18 cellular contexts compared by ENCODE assay signal in the genomic region with DNA sequence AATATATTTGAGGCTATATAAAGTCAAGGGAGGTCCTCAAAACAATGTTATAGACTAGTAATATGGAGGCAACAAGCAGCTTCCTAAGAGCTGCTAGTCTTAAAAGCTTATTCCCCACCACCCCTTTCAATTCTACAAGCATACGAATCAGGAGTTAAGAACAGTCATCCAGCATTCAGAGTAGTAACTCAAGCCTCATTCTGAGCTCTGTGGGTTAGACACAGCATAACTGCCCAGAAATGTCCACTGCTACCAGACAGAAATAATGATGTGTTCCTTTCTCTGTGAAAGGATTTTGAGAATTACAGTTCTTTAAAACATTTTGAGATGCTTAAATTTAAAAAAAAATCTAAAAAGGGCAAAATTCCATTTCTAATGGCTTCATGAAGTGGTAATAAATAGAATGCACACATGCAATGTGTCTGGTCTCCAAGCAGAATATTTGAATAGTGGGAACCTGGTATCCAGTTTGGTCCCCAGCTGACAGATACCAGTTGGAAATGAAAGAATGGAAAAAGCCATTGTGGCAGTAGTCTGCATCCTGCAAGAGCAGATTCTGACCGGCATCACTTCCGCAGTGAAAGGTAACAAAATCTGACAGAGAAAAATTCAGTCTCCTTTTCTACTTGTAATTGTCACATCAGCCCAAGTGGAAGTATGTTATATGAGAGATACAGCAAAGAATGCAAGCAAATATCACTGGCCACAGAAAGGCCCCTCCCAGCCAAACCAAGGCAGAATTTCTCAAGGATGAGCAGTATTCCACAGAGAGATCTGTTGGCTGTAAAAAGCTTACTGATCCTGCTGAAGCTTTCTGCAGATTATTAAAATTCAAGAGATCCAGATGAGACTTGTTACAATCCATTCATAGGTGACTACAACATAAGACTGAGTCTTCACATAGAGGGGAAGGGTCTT.
DNase-seq lines count a peak whose midpoint lies in the region; ATAC-seq and TF ChIP-seq lines count a peak whose summit lies in the region.
"Had no signal": no experiment of that assay in that cellular context is flagged by ENCODE, and none has a peak within 500 bp of the region (broad histone marks: within the 10 kb centered on the region; RNA-seq: fewer than 3 reads in every experiment).

No MANE protein-coding gene starts in this region.

- TF ChIP-seq POLR2A in IMR-90 (IDR thresholded peaks at IDR 0.05; ENCODE audit: low read depth, low read length) = no peak

- H4K91ac ChIP-seq in IMR-90 (ENCODE audit: insufficient read depth, low read depth, low read length) = no peak overlapping the region
- no peak overlapping the region for H4K91ac ChIP-seq in mesenchymal stem cell (ENCODE audit: low read length)

- H3K4me3 ChIP-seq in IMR-90 (ENCODE audit: insufficient read depth, low read depth, low read length) (no peak overlapping the region), choroid plexus epithelial cell (ENCODE audit: low read depth, low read length) (no peak overlapping the region), mesenchymal stem cell (ENCODE audit: insufficient read depth in 1 of 2, low read depth in 1 of 2, low read length in 2 of 2) (peak overlapping the region in 1 of 2 experiments; percentile 56)
- H3K4me3 ChIP-seq: BLaER1 treated with 17β-estradiol and CSF1 and Interleukin-3, amounts not matched to agents 10 nM and 100 nM; esophagus muscularis mucosa; HAP-1; ovary; sigmoid colon; SK-N-MC; thoracic aorta had no signal

- H2BK15ac ChIP-seq in IMR-90 (ENCODE audit: low read depth, low read length) (peak overlapping the region; percentile 11; the same call in 1 of the 3 replicates), mesenchymal stem cell (ENCODE audit: low read depth, poor library complexity, severe bottlenecking) (no peak overlapping the region)

- H3K4ac ChIP-seq in IMR-90 (ENCODE audit: low read depth, low read length) (peak overlapping the region; percentile 4; the same call in 1 of the 2 replicates), mesenchymal stem cell (ENCODE audit: low read depth in 1 of 2, low read length in 2 of 2) (no peak overlapping the region)

- peak; percentile 84 for ATAC-seq in IMR-90 (ENCODE audit: low read depth)

- intact Hi-C loops in IMR-90 (cut with micrococcal nuclease) = loop anchor here (2.0 kb wide), 1 partner anchor 213 kb away; no protein-coding TSS in a partner anchor

- no peaks in the 10 kb centered on the region for H3K9me1 ChIP-seq in IMR-90 (ENCODE audit: insufficient read depth, low read length)

- H2AFZ ChIP-seq in IMR-90 (replicated peaks; ENCODE audit: low read length, poor library complexity) (no peak overlapping the region), mesenchymal stem cell (ENCODE audit: low read depth, low read length) (no peak overlapping the region)

- H3K9me3 Mint-ChIP-seq in T-helper 2 cell treated with Interferon-gamma antibody and Interleukin-4, amounts not matched to agents 5 μg/mL and 100 μg/mL, for 36 hours = no peaks in the 10 kb centered on the region
- H3K9me3 Mint-ChIP-seq: activated naive CD4-positive, alpha-beta T cell treated with anti-CD3 and anti-CD28 coated beads for 36 hours had no signal

- H4K20me1 ChIP-seq in IMR-90 (ENCODE audit: insufficient read depth, low read length) = no peaks in the 10 kb centered on the region; the same call in 1 of the 2 replicates
- H4K20me1 ChIP-seq: BLaER1 treated with 17β-estradiol and CSF1 and Interleukin-3, amounts not matched to agents 10 nM and 100 nM had no signal

- no peaks in the 10 kb centered on the region for H3K36me3 Mint-ChIP-seq in T-helper 2 cell treated with Interferon-gamma antibody and Interleukin-4, amounts not matched to agents 5 μg/mL and 100 μg/mL, for 36 hours (ENCODE audit: low read depth)

- H2BK20ac ChIP-seq in IMR-90 (ENCODE audit: low read depth, low read length) = peak overlapping the region; percentile 40

- TF ChIP-seq CTCF in IMR-90 (conservative IDR thresholded peaks at IDR 0.05; ENCODE audit: low read depth, low read length) (no peak), choroid plexus epithelial cell (conservative IDR thresholded peaks at IDR 0.05; ENCODE audit: low read depth, low read length) (no peak)

- H3K56ac ChIP-seq in IMR-90 (ENCODE audit: extremely low read depth, insufficient read depth, low read length) = peak overlapping the region; percentile 25; the same call in 1 of the 2 replicates

- H3K18ac ChIP-seq in IMR-90 (ENCODE audit: low read depth, low read length) (peak overlapping the region; percentile 33; the same call in 1 of the 2 replicates), mesenchymal stem cell (ENCODE audit: low read depth in 1 of 2, low read length in 2 of 2) (no peak overlapping the region)

- H3K27me3 Mint-ChIP-seq in T-helper 2 cell treated with Interferon-gamma antibody and Interleukin-4, amounts not matched to agents 5 μg/mL and 100 μg/mL, for 36 hours (ENCODE audit: low read depth) = peaks cover 6% of the 10 kb centered on the region

- H2AK5ac ChIP-seq in IMR-90 (ENCODE audit: low read depth, low read length) = no peak overlapping the region
- H2AK5ac ChIP-seq in mesenchymal stem cell (ENCODE audit: low read length, severe bottlenecking) = peak overlapping the region; percentile 38

- no peak overlapping the region; the same call in 1 of the 2 replicates for H2BK120ac ChIP-seq in IMR-90 (ENCODE audit: low read depth, low read length)
- H2BK120ac ChIP-seq in mesenchymal stem cell (ENCODE audit: low read depth, low read length) = no peak overlapping the region

- BruUV-seq in IMR-90 (replicated peaks; lab: Mats Ljungman, UMichigan) = no TSS peak

- CTCF ChIA-PET in IMR-90 (lab: Yijun Ruan, JAX) = interaction anchor here (0.5 kb wide), 1 partner anchor 25 kb away, joined by 9 read pairs; no protein-coding TSS in a partner anchor

- H3K9me3 ChIP-seq in IMR-90 (ENCODE audit: control insufficient read depth, insufficient read depth, low read length) = no peaks in the 10 kb centered on the region
- H3K9me3 ChIP-seq in mesenchymal stem cell (ENCODE audit: control insufficient read depth, low read length) = no peaks in the 10 kb centered on the region
- H3K9me3 ChIP-seq: BLaER1 treated with 17β-estradiol and CSF1 and Interleukin-3, amounts not matched to agents 10 nM and 100 nM; esophagus muscularis mucosa; HAP-1; ovary; sigmoid colon; thoracic aorta had no signal

- H3K9ac ChIP-seq in IMR-90 (ENCODE audit: low read depth, low read length) (no peak overlapping the region; the same call in 1 of the 2 replicates), mesenchymal stem cell (ENCODE audit: low read length) (peak overlapping the region; percentile 67)
- H3K9ac ChIP-seq: BLaER1 treated with 17β-estradiol and CSF1 and Interleukin-3, amounts not matched to agents 10 nM and 100 nM had no signal

- dilution Hi-C loops in IMR-90 (cut with HindIII; ENCODE audit: low sequenced_read_pairs, unreplicated experiment) = no loop called here

- H2BK5ac ChIP-seq in IMR-90 (ENCODE audit: low read depth, low read length, poor library complexity, severe bottlenecking) (peak overlapping the region; percentile 72), mesenchymal stem cell (ENCODE audit: low read depth, low read length, poor library complexity, severe bottlenecking) (no peak overlapping the region)

- H3K14ac ChIP-seq in IMR-90 (replicated peaks; ENCODE audit: low read depth, low read length) (peak overlapping the region; percentile 27; the same call in 1 of the 2 replicates), mesenchymal stem cell (ENCODE audit: low read length in 2 of 2) (no peak overlapping the region)

- H3K23ac ChIP-seq in IMR-90 (ENCODE audit: low read depth, low read length) (no peak overlapping the region), mesenchymal stem cell (ENCODE audit: low read length in 2 of 2) (no peak overlapping the region)

- H3K4me1 ChIP-seq in IMR-90 (ENCODE audit: control insufficient read depth, insufficient read depth, low read length) (peaks cover 11% of the 10 kb centered on the region), mesenchymal stem cell (ENCODE audit: control insufficient read depth, insufficient read depth, low read depth, low read length) (no peaks in the 10 kb centered on the region)

- H3K27ac ChIP-seq in IMR-90 (ENCODE audit: insufficient read depth, low read length) = no peak overlapping the region
- peak overlapping the region; percentile 83 for H3K27ac ChIP-seq in mesenchymal stem cell (ENCODE audit: low read length, poor library complexity, severe bottlenecking)
- H3K27ac ChIP-seq: BLaER1 treated with 17β-estradiol and CSF1 and Interleukin-3, amounts not matched to agents 10 nM and 100 nM; ovary; sigmoid colon; thoracic aorta had no signal

- no peak overlapping the region for H3K4me3 Mint-ChIP-seq in T-helper 2 cell treated with Interferon-gamma antibody and Interleukin-4, amounts not matched to agents 5 μg/mL and 100 μg/mL, for 36 hours
- H3K4me3 Mint-ChIP-seq: activated naive CD4-positive, alpha-beta T cell treated with anti-CD3 and anti-CD28 coated beads for 36 hours had no signal

- no peak overlapping the region for H4K5ac ChIP-seq in IMR-90 (ENCODE audit: low read depth, low read length)

- in situ Hi-C loops in IMR-90 (cut with MboI; ENCODE audit: low sequenced_read_pairs) = no loop called here

- H4K8ac ChIP-seq in IMR-90 (ENCODE audit: low read depth in 2 of 2, low read length in 2 of 2) (peak overlapping the region in 1 of 2 experiments; percentile 21; a peak in 1 of 4 replicates), mesenchymal stem cell (ENCODE audit: low read length) (no peak overlapping the region)

- no CpG with 5 or more reads among the region's 3 CpGs for WGBS in IMR-90 (ENCODE audit: extremely low coverage in 2 of 2, insufficient read length in 1 of 2), 2 experiments
- WGBS in mesenchymal stem cell = 100% methylated on average over 1 of the region's 3 CpGs

- peak; percentile 62 for DNase-seq in IMR-90
- DNase-seq in choroid plexus epithelial cell (ENCODE audit: low read depth) = peak; percentile 70
- peak; percentile 38 for DNase-seq in mesenchymal stem cell
- no peak for DNase-seq in HPDE6-E6E7 (ENCODE audit: extremely low spot score)
- no peak for DNase-seq in T-helper 2 cell treated with Interferon-gamma antibody and Interleukin-4, amounts not matched to agents 5 μg/mL and 100 μg/mL, for 36 hours (ENCODE audit: low spot score)
- DNase-seq in NCI-H2227 treated with DMSO at 0.1 percent for 48 hours (lab: John Stamatoyannopoulos, UW) = no peak
- DNase-seq in UCSD-AML1 (lab: John Stamatoyannopoulos, UW; ENCODE audit: unreplicated experiment) = no peak
- DNase-seq: activated CD4-positive, alpha-beta T cell treated with anti-CD3 and anti-CD28 coated beads, Interleukin-2, amount 50 U/mL, for 1 hour; activated naive CD4-positive, alpha-beta T cell treated with anti-CD3 and anti-CD28 coated beads for 36 hours; Kasumi-1; NCI-H1417; ovary; sigmoid colon had no signal

- H3K79me1 ChIP-seq in IMR-90 (ENCODE audit: low read depth in 1 of 2, low read length in 2 of 2) = peaks cover 0 to 6% of the 10 kb centered on the region in 2 experiments; a peak in 1 of 4 replicates
- H3K79me1 ChIP-seq in mesenchymal stem cell (replicated peaks; ENCODE audit: low read length, poor library complexity, severe bottlenecking) = peaks cover 2% of the 10 kb centered on the region

- H3K36me3 ChIP-seq in IMR-90 (ENCODE audit: control insufficient read depth, insufficient read depth, low read length) (no peaks in the 10 kb centered on the region), mesenchymal stem cell (ENCODE audit: control insufficient read depth in 1 of 2, insufficient read depth in 2 of 2, low read depth in 1 of 2, low read length in 2 of 2) (no peaks in the 10 kb centered on the region)
- H3K36me3 ChIP-seq: BLaER1 treated with 17β-estradiol and CSF1 and Interleukin-3, amounts not matched to agents 10 nM and 100 nM; esophagus muscularis mucosa; HAP-1; ovary; sigmoid colon; thoracic aorta had no signal

- no peak for TF ChIP-seq RAD21 in IMR-90 (IDR thresholded peaks at IDR 0.05; ENCODE audit: low read length)

- POLR2A ChIA-PET in IMR-90 (lab: Charles Lee; ENCODE audit: unreplicated experiment) = no interaction called here

- H3K27me3 ChIP-seq in IMR-90 (ENCODE audit: control insufficient read depth, insufficient read depth, low read length) = no peaks in the 10 kb centered on the region
- no peaks in the 10 kb centered on the region for H3K27me3 ChIP-seq in mesenchymal stem cell (ENCODE audit: control insufficient read depth in 1 of 2, insufficient read depth in 1 of 2, low read length in 2 of 2)
- H3K27me3 ChIP-seq: esophagus muscularis mucosa, ovary, sigmoid colon had no signal

- H3K4me2 ChIP-seq in IMR-90 (ENCODE audit: low read depth, low read length) = peak overlapping the region; percentile 72; the same call in 1 of the 2 replicates
- no peak overlapping the region for H3K4me2 ChIP-seq in mesenchymal stem cell (ENCODE audit: low read length, poor library complexity, severe bottlenecking)
- H3K4me2 ChIP-seq: BLaER1 treated with 17β-estradiol and CSF1 and Interleukin-3, amounts not matched to agents 10 nM and 100 nM had no signal

- H3K27ac Mint-ChIP-seq in T-helper 2 cell treated with Interferon-gamma antibody and Interleukin-4, amounts not matched to agents 5 μg/mL and 100 μg/mL, for 36 hours = no peak overlapping the region
- H3K27ac Mint-ChIP-seq: activated naive CD4-positive, alpha-beta T cell treated with anti-CD3 and anti-CD28 coated beads for 36 hours had no signal

- H3K4me1 Mint-ChIP-seq in T-helper 2 cell treated with Interferon-gamma antibody and Interleukin-4, amounts not matched to agents 5 μg/mL and 100 μg/mL, for 36 hours (ENCODE audit: low read depth) = no peaks in the 10 kb centered on the region

- no peak overlapping the region for H2AK9ac ChIP-seq in IMR-90 (replicated peaks; ENCODE audit: low read depth, low read length, poor library complexity)

- no peak overlapping the region for H2BK12ac ChIP-seq in mesenchymal stem cell (ENCODE audit: low read length in 2 of 2)

Comparison
In these comparisons a context has a peak if more than half of its experiments do, and no peak if none do; other contexts are left out.
1. DNase-seq: peak in IMR-90 (single experiment), choroid plexus epithelial cell (single experiment) and mesenchymal stem cell (single experiment); none in HPDE6-E6E7 (single experiment), T-helper 2 cell treated with Interferon-gamma antibody and Interleukin-4, amounts not matched to agents 5 μg/mL and 100 μg/mL, for 36 hours (single experiment), NCI-H2227 treated with DMSO at 0.1 percent for 48 hours (single experiment) and UCSD-AML1 (single experiment).